In genomic region chr10:71829171-71829570, GRCh38 we compare ENCODE assay signal across 16 cellular contexts. TPM values are rescaled to one million over a fixed set of nuclear protein-coding genes. Genes with fewer than 3 reads are reported as not detected.
DNase-seq lines count a peak whose midpoint lies in the region; ATAC-seq, FAIRE-seq and TF ChIP-seq lines count a peak whose summit lies in the region.
"Had no signal": no experiment of that assay in that cellular context is flagged by ENCODE, and none has a peak within 500 bp of the region (broad histone marks: within the 10 kb centered on the region; RNA-seq: fewer than 3 reads in every experiment).

No MANE protein-coding gene starts in this region.

- POLR2A ChIA-PET in WTC11 (lab: Charles Lee): no interaction called here

- H3K36me3 Mint-ChIP-seq in natural killer cell (peaks cover 14% of the 10 kb centered on the region), WTC11 (peaks cover 71% of the 10 kb centered on the region)

- H3K9me3 Mint-ChIP-seq in natural killer cell: no peaks in the 10 kb centered on the region
- H3K9me3 Mint-ChIP-seq in WTC11: no peaks in the 10 kb centered on the region
- H3K9me3 Mint-ChIP-seq: natural killer cell treated with Interleukin-12 subunit alpha and Interleukin-12 subunit beta and Interleukin-15 and Interleukin-18, amount 100 ng/mL, for 72 hours; stimulated activated memory B cell treated with anti-CD40 and anti-IgM and Interleukin-4, amounts not matched to agents 10 μg/mL and 1 μg/mL and 100 μg/mL, for 72 hours had no signal

- DNase-seq in HL-60 (ENCODE audit: low read depth in 1 of 2, low spot score in 1 of 2) (peak; percentile 88 to 95), SIG-M5 (lab: John Stamatoyannopoulos, UW) (peak; percentile 8), fibroblast of the aortic adventitia (ENCODE audit: low read depth) (peak; percentile 25), natural killer cell (no peak), WTC11 (ENCODE audit: low spot score) (no peak), NCI-H1436 (lab: John Stamatoyannopoulos, UW) (no peak), GM12891 (ENCODE audit: insufficient read length, low spot score) (no peak)
- DNase-seq: activated naive CD4-positive, alpha-beta T cell; NCI-H1417; NCI-H510A; uterus had no signal

- intact Hi-C loops in natural killer cell (cut with micrococcal nuclease): no loop called here

- no peaks in the 10 kb centered on the region for H3K27me3 ChIP-seq in HL-60 (ENCODE audit: insufficient read depth, poor library complexity, severe bottlenecking)
- H3K27me3 ChIP-seq: body of pancreas, uterus had no signal

- CTCF ChIA-PET in WTC11 (lab: Charles Lee): interaction anchor here (1.0 kb wide), 1 partner anchor 67 kb away, joined by 4 read pairs; no protein-coding TSS in a partner anchor

- H3K27ac Mint-ChIP-seq in natural killer cell: peak overlapping the region in 1 of 2 donors; percentile 44
- no peak overlapping the region for H3K27ac Mint-ChIP-seq in WTC11
- H3K27ac Mint-ChIP-seq: stimulated activated memory B cell treated with anti-CD40 and anti-IgM and Interleukin-4, amounts not matched to agents 10 μg/mL and 1 μg/mL and 100 μg/mL, for 72 hours had no signal

- no peaks in the 10 kb centered on the region for H3K27me3 Mint-ChIP-seq in natural killer cell (ENCODE audit: low read depth in 2 of 2)
- no peaks in the 10 kb centered on the region for H3K27me3 Mint-ChIP-seq in WTC11 (ENCODE audit: low read depth)
- H3K27me3 Mint-ChIP-seq: natural killer cell treated with Interleukin-12 subunit alpha and Interleukin-12 subunit beta and Interleukin-15 and Interleukin-18, amount 100 ng/mL, for 72 hours; stimulated activated memory B cell treated with anti-CD40 and anti-IgM and Interleukin-4, amounts not matched to agents 10 μg/mL and 1 μg/mL and 100 μg/mL, for 72 hours had no signal

- ATAC-seq in natural killer cell: peak in 2 of 3 donors; percentile 44 to 57
- ATAC-seq in WTC11: no peak
- ATAC-seq in HG03460 (IDR thresholded peaks at IDR 0.05; ENCODE audit: unreplicated experiment): no peak
- ATAC-seq: body of pancreas; stimulated activated memory B cell treated with anti-CD40 and anti-IgM and Interleukin-4, amounts not matched to agents 10 μg/mL and 1 μg/mL and 100 μg/mL, for 72 hours had no signal

- H3K4me3 Mint-ChIP-seq in natural killer cell: no peak overlapping the region
- H3K4me3 Mint-ChIP-seq in WTC11: no peak overlapping the region
- H3K4me3 Mint-ChIP-seq: natural killer cell treated with Interleukin-12 subunit alpha and Interleukin-12 subunit beta and Interleukin-15 and Interleukin-18, amount 100 ng/mL, for 72 hours; stimulated activated memory B cell treated with anti-CD40 and anti-IgM and Interleukin-4, amounts not matched to agents 10 μg/mL and 1 μg/mL and 100 μg/mL, for 72 hours had no signal

- TF ChIP-seq CTCF in HL-60 (IDR thresholded peaks at IDR 0.05; ENCODE audit: insufficient read depth, low read length) (no peak), fibroblast of the aortic adventitia (IDR thresholded peaks at IDR 0.05; ENCODE audit: insufficient read depth, low read length) (no peak), natural killer cell (IDR thresholded peaks at IDR 0.05) (no peak), WTC11 (IDR thresholded peaks at IDR 0.05) (no peak)

- H3K4me3 ChIP-seq in HL-60 (replicated peaks; ENCODE audit: insufficient read depth, low read length): no peak overlapping the region
- no peak overlapping the region for H3K4me3 ChIP-seq in fibroblast of the aortic adventitia (ENCODE audit: low read depth, low read length)
- H3K4me3 ChIP-seq: BLaER1, body of pancreas, uterus had no signal

- no peak for FAIRE-seq in GM12891 (lab: Jason Lieb, UNC)

- peak overlapping the region; percentile 59 for H3K27ac ChIP-seq in HL-60 (replicated peaks)
- H3K27ac ChIP-seq: BLaER1, body of pancreas, uterus had no signal

- H3K4me1 Mint-ChIP-seq in natural killer cell (peaks cover 0 to 17% of the 10 kb centered on the region in 2 donors), WTC11 (peaks cover 20% of the 10 kb centered on the region)

- TF ChIP-seq POLR2A in GM12891 (IDR thresholded peaks at IDR 0.05; ENCODE audit: low read depth, low read length): no peak

TF ChIP-seq in WTC11, 78 proteins besides CTCF, POLR2A, EP300 and RAD21 (continues in another document):
- TF ChIP-seq EMX1 (CRISPR knock-in tag; IDR thresholded peaks at IDR 0.05): no peak
- no peak for TF ChIP-seq ZNF423 (CRISPR knock-in tag; IDR thresholded peaks at IDR 0.05)
- TF ChIP-seq, protein P1, sequence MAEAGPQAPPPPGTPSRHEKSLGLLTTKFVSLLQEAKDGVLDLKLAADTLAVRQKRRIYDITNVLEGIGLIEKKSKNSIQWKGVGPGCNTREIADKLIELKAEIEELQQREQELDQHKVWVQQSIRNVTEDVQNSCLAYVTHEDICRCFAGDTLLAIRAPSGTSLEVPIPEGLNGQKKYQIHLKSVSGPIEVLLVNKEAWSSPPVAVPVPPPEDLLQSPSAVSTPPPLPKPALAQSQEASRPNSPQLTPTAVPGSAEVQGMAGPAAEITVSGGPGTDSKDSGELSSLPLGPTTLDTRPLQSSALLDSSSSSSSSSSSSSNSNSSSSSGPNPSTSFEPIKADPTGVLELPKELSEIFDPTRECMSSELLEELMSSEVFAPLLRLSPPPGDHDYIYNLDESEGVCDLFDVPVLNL (CRISPR knock-in tag; IDR thresholded peaks at IDR 0.05; ENCODE audit: borderline replicate concordance, low read depth): no peak
- TF ChIP-seq, protein P2, sequence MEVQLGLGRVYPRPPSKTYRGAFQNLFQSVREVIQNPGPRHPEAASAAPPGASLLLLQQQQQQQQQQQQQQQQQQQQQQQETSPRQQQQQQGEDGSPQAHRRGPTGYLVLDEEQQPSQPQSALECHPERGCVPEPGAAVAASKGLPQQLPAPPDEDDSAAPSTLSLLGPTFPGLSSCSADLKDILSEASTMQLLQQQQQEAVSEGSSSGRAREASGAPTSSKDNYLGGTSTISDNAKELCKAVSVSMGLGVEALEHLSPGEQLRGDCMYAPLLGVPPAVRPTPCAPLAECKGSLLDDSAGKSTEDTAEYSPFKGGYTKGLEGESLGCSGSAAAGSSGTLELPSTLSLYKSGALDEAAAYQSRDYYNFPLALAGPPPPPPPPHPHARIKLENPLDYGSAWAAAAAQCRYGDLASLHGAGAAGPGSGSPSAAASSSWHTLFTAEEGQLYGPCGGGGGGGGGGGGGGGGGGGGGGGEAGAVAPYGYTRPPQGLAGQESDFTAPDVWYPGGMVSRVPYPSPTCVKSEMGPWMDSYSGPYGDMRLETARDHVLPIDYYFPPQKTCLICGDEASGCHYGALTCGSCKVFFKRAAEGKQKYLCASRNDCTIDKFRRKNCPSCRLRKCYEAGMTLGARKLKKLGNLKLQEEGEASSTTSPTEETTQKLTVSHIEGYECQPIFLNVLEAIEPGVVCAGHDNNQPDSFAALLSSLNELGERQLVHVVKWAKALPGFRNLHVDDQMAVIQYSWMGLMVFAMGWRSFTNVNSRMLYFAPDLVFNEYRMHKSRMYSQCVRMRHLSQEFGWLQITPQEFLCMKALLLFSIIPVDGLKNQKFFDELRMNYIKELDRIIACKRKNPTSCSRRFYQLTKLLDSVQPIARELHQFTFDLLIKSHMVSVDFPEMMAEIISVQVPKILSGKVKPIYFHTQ (CRISPR knock-in tag; IDR thresholded peaks at IDR 0.05): no peak

TF ChIP-seq in GM12891, 5 proteins besides CTCF, POLR2A, EP300 and RAD21:
- no peak for TF ChIP-seq SPI1 (IDR thresholded peaks at IDR 0.05; ENCODE audit: low read depth, low read length)

RNA-seq across cellular contexts. Expression of gene PSAP, which starts 21.9 kb away (rescaled TPM):
- 615 and 2,167 TPM in 2 replicates for total RNA-seq in fibroblast of the aortic adventitia (ENCODE audit: low replicate concordance)
- total RNA-seq in natural killer cell: 100 to 1,000 TPM; 324 to 488 (median 428) TPM
- 397 to 474 TPM (median 462 TPM) in 3 replicates for total RNA-seq in WTC11 (2021)
- polyA plus RNA-seq in GM12891 (2012; ENCODE audit: low read depth, missing spikeins): 238 TPM

RNA-seq across cellular contexts. Expression of gene VSIR, which starts 55.9 kb away (rescaled TPM):
- 16.9 and 20.6 TPM in 2 replicates for total RNA-seq in fibroblast of the aortic adventitia (ENCODE audit: low replicate concordance)
- total RNA-seq in natural killer cell: 100 to 1,000 TPM; 134 to 193 (median 178) TPM
- total RNA-seq in WTC11 (2021): 0.74 to 1.3 TPM (median 0.78 TPM) in 3 replicates
- 3.8 TPM for polyA plus RNA-seq in GM12891 (2012; ENCODE audit: low read depth, missing spikeins)

Comparison
In these comparisons a context has a peak if more than half of its experiments do, and no peak if none do; other contexts are left out.
1. DNase-seq: peak in HL-60 (2 of 2), SIG-M5 (single experiment) and fibroblast of the aortic adventitia (single experiment); none in natural killer cell (single experiment), WTC11 (single experiment), NCI-H1436 (single experiment) and GM12891 (single experiment).
2. ATAC-seq: peak in natural killer cell (2 of 3); none in WTC11 (single experiment) and HG03460 (single experiment).